In genomic region chr4:124640037-124640730, GRCh38 we compare ENCODE assay signal across 17 cellular contexts.
A peak's percentile ranks its signal among the peaks of the same experiment; 100 is the strongest.
DNase-seq lines count a peak whose midpoint lies in the region; ATAC-seq and TF ChIP-seq lines count a peak whose summit lies in the region.
"Had no signal": no experiment of that assay in that cellular context is flagged by ENCODE, and none has a peak within 500 bp of the region (broad histone marks: within the 10 kb centered on the region; RNA-seq: fewer than 3 reads in every experiment).

No MANE protein-coding gene starts in this region.

- H3K27me3 ChIP-seq in HCT116 (ENCODE audit: insufficient read depth, low read length) (no peaks in the 10 kb centered on the region), psoas muscle (ENCODE audit: insufficient read depth in 3 of 3, low read length in 2 of 3) (no peaks in the 10 kb centered on the region)
- H3K27me3 ChIP-seq: dorsolateral prefrontal cortex had no signal

- no peaks in the 10 kb centered on the region for H4K20me1 ChIP-seq in HCT116 (ENCODE audit: insufficient read depth)

- H3K27ac ChIP-seq in HCT116 (ENCODE audit: low read depth, low read length): no peak overlapping the region
- no peak overlapping the region for H3K27ac ChIP-seq in psoas muscle
- H3K27ac ChIP-seq: dorsolateral prefrontal cortex had no signal

- 80 to 84% (median 82%) methylated on average over 3 of the region's 3 CpGs for WGBS in psoas muscle, 3 donors

- peak; percentile 30; the same call in 1 of the 2 replicates for TF ChIP-seq RAD21 in HCT116 (IDR thresholded peaks at IDR 0.05; ENCODE audit: low read depth)

- no peak for TF ChIP-seq POLR2A in HCT116 (IDR thresholded peaks at IDR 0.05; ENCODE audit: borderline replicate concordance, extremely low read depth, insufficient read depth, insufficient read length)

- H3K4me1 ChIP-seq in HCT116 (ENCODE audit: control insufficient read depth in 1 of 2, insufficient read depth in 2 of 2, low read length in 2 of 2): peaks cover 30 to 37% of the 10 kb centered on the region in 2 experiments
- no peaks in the 10 kb centered on the region for H3K4me1 ChIP-seq in psoas muscle

- POLR2A ChIA-PET in HCT116 (lab: Charles Lee): interaction anchor here (0.7 to 1.2 kb wide), 2 partner anchors 8 to 79 kb away, joined by 3 to 4 read pairs; no protein-coding TSS in a partner anchor

- no peaks in the 10 kb centered on the region for H3K9me2 ChIP-seq in HCT116 (ENCODE audit: insufficient read depth)

- no TSS peak for BruUV-seq in HCT116 (replicated peaks; lab: Mats Ljungman, UMichigan)

- peak overlapping the region; percentile 71 for H2AFZ ChIP-seq in HCT116 (ENCODE audit: low read depth, low read length, poor library complexity, severe bottlenecking)

- RAD21 ChIA-PET in HCT116 (lab: Charles Lee; ENCODE audit: low non-redundant PET in 1 of 2, low total read pairs in 2 of 2, uncharacterized antibody in 2 of 2, unreplicated experiment in 2 of 2): no interaction called here

- peak overlapping the region; percentile 44 for H3K4me2 ChIP-seq in HCT116 (ENCODE audit: low read length)

- intact Hi-C loops in HCT116 (cut with micrococcal nuclease): loop anchor here (5.0 kb wide), 1 partner anchor 72 kb away; the partner anchor contains the start of gene ANKRD50
- intact Hi-C loops in psoas muscle (cut with DNase I): no loop called here

- DNase-seq in HCT116 (ENCODE audit: low read depth, low spot score): peak; percentile 87
- peak; percentile 68 for DNase-seq in fibroblast of peridontal ligament (ENCODE audit: extremely low read depth)
- DNase-seq in stromal cell of bone marrow (ENCODE audit: low read depth): peak; percentile 45
- DNase-seq in psoas muscle: no peak
- DNase-seq: activated CD4-positive, alpha-beta T cell treated with anti-CD3 and anti-CD28 coated beads, Interleukin-2, amount 50 U/mL, for 48 hours; activated naive CD4-positive, alpha-beta T cell treated with Interleukin-2 at 50 U/mL for 16 hours; dorsolateral prefrontal cortex; GF-D8; MM.1S; naive thymus-derived CD8-positive, alpha-beta T cell; NCI-H524 treated with DMSO at 0.1 percent for 48 hours; stimulated activated CD4-positive, alpha-beta T cell treated with anti-CD3 and anti-CD28 coated beads, Interleukin-12 subunit alpha, Interleukin-12 subunit beta, amount 100 ng/mL, for 4 hours; stimulated activated CD8-positive, alpha-beta memory T cell treated with anti-CD3 and anti-CD28 coated beads, Interleukin-4, amount 100 ng/mL, for 48 hours had no signal

- H3K36me3 ChIP-seq in HCT116 (ENCODE audit: control insufficient read depth in 1 of 2, insufficient read depth in 2 of 2, low read length in 2 of 2) (no peaks in the 10 kb centered on the region), psoas muscle (ENCODE audit: insufficient read depth in 1 of 2, low read depth in 1 of 2) (no peaks in the 10 kb centered on the region)

- TF ChIP-seq CTCF in HCT116 (IDR thresholded peaks at IDR 0.05 in 2 of 3, conservative IDR thresholded peaks at IDR 0.05 in 1 of 3; ENCODE audit: borderline replicate concordance in 1 of 3, insufficient read depth in 1 of 3, low read depth in 2 of 3, low read length in 2 of 3) (no peak), psoas muscle (IDR thresholded peaks at IDR 0.05) (no peak)

- ATAC-seq in HCT116: peak; percentile 85
- ATAC-seq in SK-N-SH treated with all-trans-retinoic acid at 6 μM for 48 hours: peak; percentile 61
- no peak for ATAC-seq in GM19452 (IDR thresholded peaks at IDR 0.05; ENCODE audit: unreplicated experiment)
- no peak for ATAC-seq in GM18873 (IDR thresholded peaks at IDR 0.05; ENCODE audit: low FRiP score, unreplicated experiment)
- no peak for ATAC-seq in psoas muscle
- no peak for ATAC-seq in GM19463 (IDR thresholded peaks at IDR 0.05; ENCODE audit: unreplicated experiment)
- ATAC-seq: naive thymus-derived CD8-positive, alpha-beta T cell had no signal

- no peak overlapping the region for H3K4me3 ChIP-seq in HCT116 (replicated peaks in 1 of 2; ENCODE audit: low read depth in 1 of 2, low read length in 2 of 2)
- no peak overlapping the region for H3K4me3 ChIP-seq in psoas muscle
- H3K4me3 ChIP-seq: dorsolateral prefrontal cortex had no signal

- H3K9ac ChIP-seq in HCT116 (ENCODE audit: low read length): no peak overlapping the region

- H3K79me2 ChIP-seq in HCT116 (ENCODE audit: insufficient read depth, low read length): no peaks in the 10 kb centered on the region

- H3K9me3 ChIP-seq in HCT116 (ENCODE audit: control insufficient read depth in 1 of 2, insufficient read depth in 1 of 2, low read depth in 1 of 2, low read length in 2 of 2) (no peaks in the 10 kb centered on the region), psoas muscle (no peaks in the 10 kb centered on the region)

- CTCF ChIA-PET in HCT116 (lab: Charles Lee): interaction anchor here (0.6 kb wide), 1 partner anchor 606 kb away, joined by 3 read pairs; no protein-coding TSS in a partner anchor

TF ChIP-seq in HCT116, 20 proteins besides CTCF, POLR2A, EP300 and RAD21 (continues in another document):
- TF ChIP-seq POLR2AphosphoS5 (IDR thresholded peaks at IDR 0.05; ENCODE audit: low read depth, low read length): peak; percentile 64; the same call in 1 of the 2 replicates
- TF ChIP-seq ATF3 (IDR thresholded peaks at IDR 0.05): peak; percentile 61; the same call in 1 of the 2 replicates
- no peak for TF ChIP-seq ELF1 (IDR thresholded peaks at IDR 0.05; ENCODE audit: borderline replicate concordance, low read depth)
- TF ChIP-seq REST (IDR thresholded peaks at IDR 0.05; ENCODE audit: low read depth): no peak
- TF ChIP-seq ZFX (IDR thresholded peaks at IDR 0.05): no peak
- TF ChIP-seq FOSL1 (IDR thresholded peaks at IDR 0.05; ENCODE audit: low read depth): peak; percentile 97
- TF ChIP-seq CEBPB (IDR thresholded peaks at IDR 0.05; ENCODE audit: low read depth): peak; percentile 90

TF ChIP-seq in SK-N-SH treated with all-trans-retinoic acid at 6 μM for 48 hours, 23 proteins besides CTCF, POLR2A, EP300 and RAD21:
- TF ChIP-seq ARNTL (CRISPR knock-in tag; IDR thresholded peaks at IDR 0.05; ENCODE audit: borderline replicate concordance, low read depth) (no peak), ZC3H10 (CRISPR knock-in tag; IDR thresholded peaks at IDR 0.05) (no peak), PPARA (CRISPR knock-in tag; IDR thresholded peaks at IDR 0.05; ENCODE audit: borderline replicate concordance) (no peak), ISL1 (CRISPR knock-in tag; IDR thresholded peaks at IDR 0.05) (no peak), CREB5 (CRISPR knock-in tag; IDR thresholded peaks at IDR 0.05; ENCODE audit: low read depth) (no peak), BACH2 (CRISPR knock-in tag; IDR thresholded peaks at IDR 0.05; ENCODE audit: borderline replicate concordance) (no peak), POU6F1 (CRISPR knock-in tag; IDR thresholded peaks at IDR 0.05; ENCODE audit: borderline replicate concordance, low read depth) (no peak), TOX (CRISPR knock-in tag; IDR thresholded peaks at IDR 0.05; ENCODE audit: borderline replicate concordance) (no peak)

Comparison
In these comparisons a context has a peak if more than half of its experiments do, and no peak if none do; other contexts are left out.
1. ATAC-seq: peak in HCT116 (single experiment) and SK-N-SH treated with all-trans-retinoic acid at 6 μM for 48 hours (single experiment); none in GM19452 (single experiment), GM18873 (single experiment), psoas muscle (0 of 4) and GM19463 (single experiment).
2. DNase-seq: peak in HCT116 (single experiment), fibroblast of peridontal ligament (single experiment) and stromal cell of bone marrow (single experiment); none in psoas muscle (0 of 2).